Comparison of ENCODE assay signal across 20 cellular contexts in the genomic region with DNA sequence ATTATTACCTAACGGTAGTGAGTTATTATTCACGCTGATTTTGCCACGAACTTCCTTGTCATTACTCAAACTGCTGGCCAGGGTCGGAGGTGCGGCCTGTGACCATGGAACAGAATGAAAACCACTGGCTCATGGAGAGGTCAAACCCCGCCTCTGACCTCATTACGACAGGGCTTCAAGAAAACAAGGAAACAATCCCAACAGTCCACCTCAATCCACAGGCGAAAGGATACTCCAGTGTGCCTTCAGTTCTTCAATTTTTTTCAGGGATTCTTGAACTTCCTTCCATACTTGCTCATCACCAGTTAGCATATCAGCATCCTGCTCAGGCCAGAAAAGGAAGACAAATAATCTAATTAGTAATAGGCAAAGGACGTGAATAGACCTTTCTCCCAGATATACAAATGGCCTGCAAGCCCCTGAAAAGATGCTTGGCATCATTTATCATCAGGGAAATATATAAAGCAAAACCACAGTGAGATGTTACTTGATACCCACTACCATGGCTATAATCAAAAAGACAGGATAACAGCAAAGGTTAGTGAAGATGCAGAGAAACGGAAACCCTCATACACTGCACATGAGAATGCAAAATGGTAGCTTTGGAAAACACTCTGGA.
"Had no signal": no experiment of that assay in that cellular context is flagged by ENCODE, and none has a peak within 500 bp of the region (broad histone marks: within the 10 kb centered on the region; RNA-seq: fewer than 3 reads in every experiment).

No MANE protein-coding gene starts in this region.

- H3K4me1 ChIP-seq: ascending aorta, foreskin keratinocyte, pancreas, right lobe of liver, suprapubic skin, transverse colon had no signal

- ATAC-seq: activated naive CD4-positive, alpha-beta T cell treated with anti-CD3 and anti-CD28 coated beads, Interleukin-2, amount 50 U/mL, for 72 hours; activated T-helper 17 cell treated with anti-CD3 and anti-CD28 coated beads, Interleukin-2, amount 50 U/mL, for 72 hours; foreskin keratinocyte; left ventricle myocardium superior; natural killer cell treated with Interleukin-12 subunit alpha and Interleukin-12 subunit beta and Interleukin-15 and Interleukin-18, amount 100 ng/mL, for 72 hours; right lobe of liver; stimulated activated memory B cell treated with anti-CD40 and anti-IgM and Interleukin-4, amounts not matched to agents 10 μg/mL and 1 μg/mL and 100 μg/mL, for 72 hours had no signal

- H3K36me3 Mint-ChIP-seq: activated naive CD4-positive, alpha-beta T cell treated with anti-CD3 and anti-CD28 coated beads, Interleukin-2, amount 50 U/mL, for 72 hours; natural killer cell treated with Interleukin-12 subunit alpha and Interleukin-12 subunit beta and Interleukin-15 and Interleukin-18, amount 100 ng/mL, for 72 hours had no signal

- H3K36me3 ChIP-seq: ascending aorta, neutrophil, pancreas, right lobe of liver, transverse colon had no signal

- H3K9me3 ChIP-seq: ascending aorta, neutrophil, pancreas, right lobe of liver, stomach, suprapubic skin, transverse colon had no signal

- H3K27ac ChIP-seq: ascending aorta, epithelial cell of prostate, foreskin keratinocyte, neutrophil, right lobe of liver, stomach, suprapubic skin, transverse colon had no signal

- H3K9me3 Mint-ChIP-seq: activated naive CD4-positive, alpha-beta T cell treated with anti-CD3 and anti-CD28 coated beads, Interleukin-2, amount 50 U/mL, for 72 hours; activated T-helper 17 cell treated with anti-CD3 and anti-CD28 coated beads, Interleukin-2, amount 50 U/mL, for 72 hours; immature natural killer cell; natural killer cell treated with Interleukin-12 subunit alpha and Interleukin-12 subunit beta and Interleukin-15 and Interleukin-18, amount 100 ng/mL, for 72 hours; stimulated activated memory B cell treated with anti-CD40 and anti-IgM and Interleukin-4, amounts not matched to agents 10 μg/mL and 1 μg/mL and 100 μg/mL, for 72 hours had no signal

- H3K27me3 ChIP-seq: ascending aorta, foreskin keratinocyte, neutrophil, pancreas, right lobe of liver, stomach, suprapubic skin, transverse colon had no signal

- H3K4me3 ChIP-seq: ascending aorta, pancreas, right lobe of liver, stomach, suprapubic skin, transverse colon had no signal

- H3K27me3 Mint-ChIP-seq: activated T-helper 17 cell treated with anti-CD3 and anti-CD28 coated beads, Interleukin-2, amount 50 U/mL, for 72 hours; natural killer cell treated with Interleukin-12 subunit alpha and Interleukin-12 subunit beta and Interleukin-15 and Interleukin-18, amount 100 ng/mL, for 72 hours; stimulated activated memory B cell treated with anti-CD40 and anti-IgM and Interleukin-4, amounts not matched to agents 10 μg/mL and 1 μg/mL and 100 μg/mL, for 72 hours had no signal

- H3K4me3 Mint-ChIP-seq: activated T-helper 17 cell treated with anti-CD3 and anti-CD28 coated beads, Interleukin-2, amount 50 U/mL, for 72 hours; immature natural killer cell; natural killer cell treated with Interleukin-12 subunit alpha and Interleukin-12 subunit beta and Interleukin-15 and Interleukin-18, amount 100 ng/mL, for 72 hours; stimulated activated memory B cell treated with anti-CD40 and anti-IgM and Interleukin-4, amounts not matched to agents 10 μg/mL and 1 μg/mL and 100 μg/mL, for 72 hours had no signal

- H3K4me1 Mint-ChIP-seq: activated T-helper 17 cell treated with anti-CD3 and anti-CD28 coated beads, Interleukin-2, amount 50 U/mL, for 72 hours; immature natural killer cell; stimulated activated memory B cell treated with anti-CD40 and anti-IgM and Interleukin-4, amounts not matched to agents 10 μg/mL and 1 μg/mL and 100 μg/mL, for 72 hours had no signal

- H3K27ac Mint-ChIP-seq: activated naive CD4-positive, alpha-beta T cell treated with anti-CD3 and anti-CD28 coated beads, Interleukin-2, amount 50 U/mL, for 72 hours; activated T-helper 17 cell treated with anti-CD3 and anti-CD28 coated beads, Interleukin-2, amount 50 U/mL, for 72 hours; immature natural killer cell; natural killer cell treated with Interleukin-12 subunit alpha and Interleukin-12 subunit beta and Interleukin-15 and Interleukin-18, amount 100 ng/mL, for 72 hours; stimulated activated memory B cell treated with anti-CD40 and anti-IgM and Interleukin-4, amounts not matched to agents 10 μg/mL and 1 μg/mL and 100 μg/mL, for 72 hours had no signal

- DNase-seq: activated CD4-positive, alpha-beta T cell treated with anti-CD3 and anti-CD28 coated beads for 1 hour; activated T-cell treated with anti-CD3 and anti-CD28 coated beads, Interleukin-2, amount 50 U/mL, for 1 hour; foreskin keratinocyte; immature natural killer cell; left ventricle myocardium superior; pancreas; right lobe of liver; small intestine; stimulated activated CD4-positive, alpha-beta T cell treated with anti-CD3 and anti-CD28 coated beads, Interleukin-2, amount 100 ng/mL, for 24 hours; stomach; T-helper 1 cell; transverse colon had no signal
